ENCODE assay signal across 26 cellular contexts in the genomic region with DNA sequence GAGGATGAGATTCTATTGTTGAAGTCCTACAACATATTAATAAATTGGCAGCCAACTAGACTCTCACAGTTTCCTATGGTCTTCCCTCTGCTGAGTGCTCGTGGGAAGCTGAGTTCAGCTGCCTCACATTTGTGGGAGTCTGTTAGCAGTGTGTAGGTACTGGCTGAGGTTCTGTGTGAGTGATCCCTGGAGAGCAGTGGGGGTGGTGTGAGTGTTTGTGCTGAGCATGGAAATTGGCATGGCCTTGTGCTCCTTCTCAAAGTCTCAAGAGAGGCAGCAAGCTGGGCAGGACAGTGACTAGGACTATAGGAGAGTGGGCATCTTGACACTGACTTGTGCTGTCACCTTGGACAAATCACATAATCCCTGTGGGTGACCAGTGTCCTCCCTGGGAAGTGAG.
"Had no signal": no experiment of that assay in that cellular context is flagged by ENCODE, and none has a peak within 500 bp of the region (broad histone marks: within the 10 kb centered on the region; RNA-seq: fewer than 3 reads in every experiment).

No MANE protein-coding gene starts in this region.

- H3K9me3 ChIP-seq: heart right ventricle, left ventricle myocardium inferior, pancreas, psoas muscle, right atrium auricular region, stomach, testis, tibial artery, upper lobe of right lung had no signal

- H3K36me3 ChIP-seq: heart right ventricle, left ventricle myocardium inferior, pancreas, right atrium auricular region, stomach, tibial artery, upper lobe of right lung had no signal

- DNase-seq: heart right ventricle; islet precursor cell; left ventricle myocardium inferior; mesendoderm; naive thymus-derived CD4-positive, alpha-beta T cell; nucleus accumbens; pancreas; posterior cingulate gyrus; psoas muscle; stimulated activated CD4-positive, alpha-beta T cell treated with anti-CD3 and anti-CD28 coated beads, Interleukin-12 subunit alpha, Interleukin-12 subunit beta, amount 100 ng/mL, for 4 hours; stimulated activated CD4-positive, alpha-beta T cell treated with anti-CD3 and anti-CD28 coated beads, Interleukin-15, amount 100 ng/mL, for 24 hours; stimulated activated CD4-positive, alpha-beta T cell treated with anti-CD3 and anti-CD28 coated beads, Interleukin-2, amount 100 ng/mL, for 24 hours; stimulated activated CD4-positive, alpha-beta T cell treated with anti-CD3 and anti-CD28 coated beads, Interleukin-4, amount 100 ng/mL, for 1 hour; stimulated activated naive B cell treated with anti-CD40 and anti-IgM and Interleukin-4, amounts not matched to agents 10 μg/mL and 1 μg/mL and 100 μg/mL, for 72 hours; stimulated activated naive CD8-positive, alpha-beta T cell treated with anti-CD3 and anti-CD28 coated beads, Interleukin-15, Interleukin-2, amounts not matched to agents 100 U/mL and 50 U/mL, for 24 hours; stomach; testis; tibial artery; trophoblast cell; upper lobe of right lung had no signal

- H3K27ac ChIP-seq: heart right ventricle, hepatocyte, left ventricle myocardium inferior, pancreas, psoas muscle, right atrium auricular region, skin epidermis, stomach, testis, tibial artery, upper lobe of right lung had no signal

- H3K4me1 ChIP-seq: heart right ventricle, left ventricle myocardium inferior, pancreas, psoas muscle, right atrium auricular region, stomach, testis, tibial artery, upper lobe of right lung had no signal

- ATAC-seq: heart right ventricle; naive thymus-derived CD4-positive, alpha-beta T cell; natural killer cell treated with Interleukin-12 subunit alpha and Interleukin-12 subunit beta and Interleukin-15 and Interleukin-18, amount 100 ng/mL, for 72 hours; pancreas; psoas muscle; sciatic nerve; stimulated activated naive B cell treated with anti-CD40 and anti-IgM and Interleukin-4, amounts not matched to agents 10 μg/mL and 1 μg/mL and 100 μg/mL, for 72 hours; stimulated activated naive CD8-positive, alpha-beta T cell treated with anti-CD3 and anti-CD28 coated beads, Interleukin-15, Interleukin-2, amounts not matched to agents 100 U/mL and 50 U/mL, for 24 hours; upper lobe of right lung had no signal

- H3K4me3 ChIP-seq: heart right ventricle, hepatocyte, left ventricle myocardium inferior, lung, pancreas, psoas muscle, right atrium auricular region, skin epidermis, stomach, testis, tibial artery, upper lobe of right lung had no signal

- H3K27me3 ChIP-seq: heart right ventricle, hepatocyte, pancreas, right atrium auricular region, stomach, testis, tibial artery, upper lobe of right lung had no signal
